ENCODE assay signal across 1 cellular context in genomic region chr16:15421696-15422095, GRCh38. TPM values are rescaled to one million over a fixed set of nuclear protein-coding genes. Genes with fewer than 3 reads are reported as not detected.
"Had no signal": no experiment of that assay in that cellular context is flagged by ENCODE, and none has a peak within 500 bp of the region (broad histone marks: within the 10 kb centered on the region; RNA-seq: fewer than 3 reads in every experiment).

No MANE protein-coding gene starts in this region.

RNA-seq across cellular contexts. Expression of gene MPV17L, which starts 26.1 kb away (rescaled TPM):
- total RNA-seq: myocyte had no signal
